In genomic region chr20:62837790-62838458, GRCh38 we compare ENCODE assay signal across 9 cellular contexts. TPM values are rescaled to one million over a fixed set of nuclear protein-coding genes. Genes with fewer than 3 reads are reported as not detected.
DNase-seq lines count a peak whose midpoint lies in the region; ATAC-seq, FAIRE-seq and TF ChIP-seq lines count a peak whose summit lies in the region.
"Had no signal": no experiment of that assay in that cellular context is flagged by ENCODE, and none has a peak within 500 bp of the region (broad histone marks: within the 10 kb centered on the region; RNA-seq: fewer than 3 reads in every experiment).

No MANE protein-coding gene starts in this region.

- H3K4me3 ChIP-seq in colonic mucosa = no peak overlapping the region
- H3K4me3 ChIP-seq: skin epidermis had no signal

- TF ChIP-seq CTCF in colonic mucosa (IDR thresholded peaks at IDR 0.05) = no peak

- H3K9ac ChIP-seq in colonic mucosa (ENCODE audit: low read depth in 2 of 2, low read length in 2 of 2) = peak overlapping the region; percentile 8 to 68

- intact Hi-C loops in Right ventricle myocardium inferior (cut with DNase I) (no loop called here), cardiac septum (cut with DNase I) (no loop called here), colonic mucosa (cut with DNase I) (no loop called here)

- no peaks in the 10 kb centered on the region for H3K27me3 ChIP-seq in colonic mucosa

- no peaks in the 10 kb centered on the region for H3K9me3 ChIP-seq in colonic mucosa

- no peaks in the 10 kb centered on the region for H3K36me3 ChIP-seq in colonic mucosa

- in situ Hi-C loops in ACHN (cut with HindIII; ENCODE audit: low pct_ligation_motif_present, low pct_unique_long_range_greater_than_20kb, low sequenced_read_pairs) = no loop called here

- ATAC-seq in Right ventricle myocardium inferior = no peak

- FAIRE-seq in RCC 7860 (lab: Jason Lieb, UNC) = no peak

- DNase-seq in Right ventricle myocardium inferior (ENCODE audit: missing footprints) (peak; percentile 68), cardiac septum (ENCODE audit: low spot score) (no peak), MV-4-11 (lab: John Stamatoyannopoulos, UW) (peak; percentile 88), colonic mucosa (peak; percentile 96), ureter (ENCODE audit: low spot score) (peak; percentile 65), RCC 7860 (ENCODE audit: low spot score) (no peak), mesenteric fat pad (ENCODE audit: low spot score) (no peak), ACHN (no peak)

- peaks cover 3% of the 10 kb centered on the region for H3K4me1 ChIP-seq in colonic mucosa

- H3K27ac ChIP-seq in colonic mucosa = peak overlapping the region; percentile 57

RNA-seq across cellular contexts. Expression of gene COL9A3, which starts 21.1 kb away (rescaled TPM):
- total RNA-seq in Right ventricle myocardium inferior = 5.5 TPM
- 0.94 TPM for total RNA-seq in cardiac septum
- 1 to 10 TPM; 2.7 to 3.6 TPM for total RNA-seq in colonic mucosa
- total RNA-seq in ureter = 5.1 TPM
- total RNA-seq in mesenteric fat pad = 0.42 TPM

RNA-seq across cellular contexts. Expression of gene TCFL5, which starts 23.7 kb away (rescaled TPM):
- total RNA-seq in Right ventricle myocardium inferior (6.0 TPM), cardiac septum (7.8 TPM), colonic mucosa (1 to 10 TPM; 6.2 to 7.3 TPM), ureter (11.8 TPM), mesenteric fat pad (10.1 TPM)

RNA-seq across cellular contexts. Expression of gene OGFR, which starts 33.3 kb away (rescaled TPM):
- total RNA-seq in Right ventricle myocardium inferior (22.5 TPM), cardiac septum (16.4 TPM), colonic mucosa (10 to 100 TPM; 36.3 to 36.8 TPM), ureter (42.0 TPM), mesenteric fat pad (47.3 TPM)

RNA-seq across cellular contexts. Expression of gene MRGBP, which starts 41.7 kb away (rescaled TPM):
- total RNA-seq in Right ventricle myocardium inferior (10.0 TPM), cardiac septum (7.9 TPM), colonic mucosa (10 to 100 TPM; 11.0 to 12.0 TPM), ureter (6.3 TPM), mesenteric fat pad (7.2 TPM)

Comparison
In these comparisons a context has a peak if more than half of its experiments do, and no peak if none do; other contexts are left out.
1. DNase-seq: peak in Right ventricle myocardium inferior (single experiment), MV-4-11 (single experiment), colonic mucosa (single experiment) and ureter (single experiment); none in cardiac septum (single experiment), RCC 7860 (single experiment), mesenteric fat pad (single experiment) and ACHN (single experiment).